ENCODE assay signal across 15 cellular contexts in the genomic region with DNA sequence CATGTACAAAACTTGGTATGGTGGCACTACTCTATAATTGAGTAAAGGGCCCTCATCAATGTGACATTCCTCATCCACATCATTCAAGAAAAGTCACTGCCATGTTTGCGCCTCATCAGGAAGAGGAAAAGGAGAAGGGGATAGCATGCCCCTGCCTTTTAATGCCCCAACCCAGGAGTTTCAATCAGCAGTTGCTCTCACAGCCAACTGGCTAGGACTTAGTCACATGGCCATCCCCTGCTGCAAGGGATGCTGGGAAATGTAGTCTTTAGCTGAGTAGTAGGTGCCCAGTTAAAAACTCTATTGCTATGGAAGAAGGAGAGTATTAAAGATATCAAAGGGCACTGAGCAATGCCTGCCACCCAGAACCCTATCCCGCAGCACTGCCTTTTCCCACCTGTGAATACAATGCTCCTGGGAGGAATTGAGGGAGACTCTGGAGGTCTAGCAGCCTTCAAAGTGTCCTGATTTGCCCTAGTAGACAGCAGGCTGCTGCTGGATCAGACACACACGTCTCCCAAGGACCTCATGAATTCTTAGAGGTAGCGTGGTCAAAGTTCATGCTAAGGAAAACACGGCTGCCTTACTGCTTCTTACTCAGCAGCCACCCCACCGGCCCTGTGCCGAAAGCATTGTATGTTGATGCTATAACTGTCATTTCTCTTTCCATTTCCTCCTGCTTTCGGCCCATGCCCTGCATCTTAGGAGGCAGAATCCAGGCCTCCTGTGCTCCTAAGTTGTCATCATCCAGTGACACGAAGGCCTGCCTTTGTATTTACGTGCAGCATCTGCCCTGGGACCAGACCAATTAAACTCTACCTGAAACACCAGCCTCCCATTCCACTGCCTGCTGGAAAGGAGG. TPM values are rescaled to one million over a fixed set of nuclear protein-coding genes. Genes with fewer than 3 reads are reported as not detected.
DNase-seq lines count a peak whose midpoint lies in the region; ATAC-seq and TF ChIP-seq lines count a peak whose summit lies in the region.
"Had no signal": no experiment of that assay in that cellular context is flagged by ENCODE, and none has a peak within 500 bp of the region (broad histone marks: within the 10 kb centered on the region; RNA-seq: fewer than 3 reads in every experiment).

No MANE protein-coding gene starts in this region.

- WGBS in SK-N-SH (ENCODE audit: low lambda C conversion rate): 67% methylated on average over 10 of the region's 10 CpGs

- no peaks in the 10 kb centered on the region for H3F3A ChIP-seq in SK-N-SH (replicated peaks; ENCODE audit: insufficient read depth)

- H3K27me3 ChIP-seq in HCT116 (ENCODE audit: insufficient read depth, low read length): no peaks in the 10 kb centered on the region
- H3K27me3 ChIP-seq in SK-N-SH (ENCODE audit: insufficient read depth): no peaks in the 10 kb centered on the region

- intact Hi-C loops in HCT116 (cut with micrococcal nuclease): no loop called here

- RAD21 ChIA-PET in HCT116 (lab: Charles Lee; ENCODE audit: low non-redundant PET in 1 of 2, low total read pairs in 2 of 2, uncharacterized antibody in 2 of 2, unreplicated experiment in 2 of 2): no interaction called here

- TF ChIP-seq POLR2A in HCT116 (IDR thresholded peaks at IDR 0.05; ENCODE audit: borderline replicate concordance, extremely low read depth, insufficient read depth, insufficient read length): no peak

- H4K20me1 ChIP-seq in HCT116 (ENCODE audit: insufficient read depth): no peaks in the 10 kb centered on the region
- H4K20me1 ChIP-seq in SK-N-SH (ENCODE audit: insufficient read depth): no peaks in the 10 kb centered on the region
- H4K20me1 ChIP-seq: BLaER1 had no signal

- POLR2A ChIA-PET in HCT116 (lab: Charles Lee): no interaction called here
- POLR2A ChIA-PET in SK-N-SH (lab: Yijun Ruan, JAX): no interaction called here

- no peaks in the 10 kb centered on the region for H3K9me2 ChIP-seq in HCT116 (ENCODE audit: insufficient read depth)
- H3K9me2 ChIP-seq in SK-N-SH: no peaks in the 10 kb centered on the region

- ATAC-seq in HCT116 (peak; percentile 88), GM19452 (IDR thresholded peaks at IDR 0.05; ENCODE audit: unreplicated experiment) (no peak)
- ATAC-seq: activated T-helper 17 cell treated with anti-CD3 and anti-CD28 coated beads, Interleukin-2, amount 50 U/mL, for 72 hours; foreskin keratinocyte had no signal

- no peak overlapping the region for H3K4me3 ChIP-seq in HCT116 (replicated peaks in 1 of 2; ENCODE audit: low read depth in 1 of 2, low read length in 2 of 2)
- H3K4me3 ChIP-seq in SK-N-SH (ENCODE audit: low read depth in 2 of 2, low read length in 1 of 2): no peak overlapping the region
- H3K4me3 ChIP-seq in fibroblast of mammary gland (ENCODE audit: control insufficient read depth, low read depth, low read length): no peak overlapping the region
- H3K4me3 ChIP-seq: BLaER1, left ventricle myocardium inferior had no signal

- BruUV-seq in HCT116 (replicated peaks; lab: Mats Ljungman, UMichigan): no TSS peak

- no peak overlapping the region for H3K27ac ChIP-seq in HCT116 (ENCODE audit: low read depth, low read length)
- H3K27ac ChIP-seq in SK-N-SH (ENCODE audit: low read depth in 2 of 2, low read length in 1 of 2): no peak overlapping the region
- H3K27ac ChIP-seq: BLaER1, foreskin keratinocyte, left ventricle myocardium inferior had no signal

- CTCF ChIA-PET in HCT116 (lab: Charles Lee): no interaction called here
- CTCF ChIA-PET in SK-N-SH (lab: Yijun Ruan, JAX): no interaction called here

- H2AFZ ChIP-seq in HCT116 (ENCODE audit: low read depth, low read length, poor library complexity, severe bottlenecking): no peak overlapping the region
- no peak overlapping the region for H2AFZ ChIP-seq in SK-N-SH (ENCODE audit: low read depth)

- DNase-seq in CD1c-positive myeloid dendritic cell (ENCODE audit: extremely low spot score) (peak; percentile 12), HCT116 (ENCODE audit: low read depth, low spot score) (no peak), SK-N-SH (no peak), fibroblast of mammary gland (ENCODE audit: low read depth) (peak; percentile 40), NCI-H2227 treated with DMSO at 0.1 percent for 48 hours (lab: John Stamatoyannopoulos, UW) (no peak)
- no peak for DNase-seq in effector CD8-positive, alpha-beta T cell (lab: John Stamatoyannopoulos, UW)
- DNase-seq: DND-41; left ventricle myocardium inferior; NCI-H1694; NCI-H510A treated with DMSO at 0.1 percent for 48 hours; stimulated activated CD4-positive, alpha-beta T cell treated with anti-CD3 and anti-CD28 coated beads, Interleukin-2, amount 100 ng/mL, for 48 hours had no signal

- H3K9me3 ChIP-seq in HCT116 (ENCODE audit: control insufficient read depth in 1 of 2, insufficient read depth in 1 of 2, low read depth in 1 of 2, low read length in 2 of 2): no peaks in the 10 kb centered on the region
- no peaks in the 10 kb centered on the region; the same call in 1 of the 2 replicates for H3K9me3 ChIP-seq in SK-N-SH

- H3K79me2 ChIP-seq in HCT116 (ENCODE audit: insufficient read depth, low read length) (no peaks in the 10 kb centered on the region), SK-N-SH (ENCODE audit: insufficient read depth) (no peaks in the 10 kb centered on the region)

- H3K4me2 ChIP-seq in HCT116 (ENCODE audit: low read length): no peak overlapping the region
- no peak overlapping the region for H3K4me2 ChIP-seq in SK-N-SH
- H3K4me2 ChIP-seq: BLaER1 had no signal

- H3K4me1 ChIP-seq in HCT116 (ENCODE audit: control insufficient read depth in 1 of 2, insufficient read depth in 2 of 2, low read length in 2 of 2) (peaks cover 0 to 12% of the 10 kb centered on the region in 2 experiments; a peak in 2 of 4 replicates), SK-N-SH (ENCODE audit: control insufficient read depth in 1 of 2, insufficient read depth in 2 of 2, low read depth in 1 of 2, low read length in 1 of 2) (peaks cover 0 to 13% of the 10 kb centered on the region in 2 experiments; a peak in 3 of 4 replicates)
- H3K4me1 ChIP-seq: BLaER1, foreskin keratinocyte had no signal

- H3K36me3 ChIP-seq in HCT116 (ENCODE audit: control insufficient read depth in 1 of 2, insufficient read depth in 2 of 2, low read length in 2 of 2) (no peaks in the 10 kb centered on the region), SK-N-SH (replicated peaks in 1 of 2; ENCODE audit: control insufficient read depth in 1 of 2, insufficient read depth in 2 of 2, low read length in 1 of 2) (no peaks in the 10 kb centered on the region)
- H3K36me3 ChIP-seq: BLaER1, left ventricle myocardium inferior had no signal

- no peak for TF ChIP-seq EP300 in SK-N-SH (IDR thresholded peaks at IDR 0.05; ENCODE audit: borderline replicate concordance in 1 of 2, low read depth in 1 of 2, low read length in 1 of 2)

- no peak for TF ChIP-seq CTCF in HCT116 (IDR thresholded peaks at IDR 0.05 in 2 of 3, conservative IDR thresholded peaks at IDR 0.05 in 1 of 3; ENCODE audit: borderline replicate concordance in 1 of 3, insufficient read depth in 1 of 3, low read depth in 2 of 3, low read length in 2 of 3)
- TF ChIP-seq CTCF in SK-N-SH (IDR thresholded peaks at IDR 0.05): no peak
- TF ChIP-seq CTCF in fibroblast of mammary gland (conservative IDR thresholded peaks at IDR 0.05; ENCODE audit: control insufficient read depth, insufficient read depth, low read depth, low read length): no peak

- TF ChIP-seq RAD21 in HCT116 (IDR thresholded peaks at IDR 0.05; ENCODE audit: low read depth) (no peak), SK-N-SH (IDR thresholded peaks at IDR 0.05; ENCODE audit: low read length) (no peak)

- no peak overlapping the region for H3K9ac ChIP-seq in HCT116 (ENCODE audit: low read length)
- no peak overlapping the region for H3K9ac ChIP-seq in SK-N-SH
- H3K9ac ChIP-seq: BLaER1 had no signal

TF ChIP-seq in HCT116, 20 proteins besides CTCF, POLR2A, EP300 and RAD21 (continues in another document):
- no peak for TF ChIP-seq FOSL1 (IDR thresholded peaks at IDR 0.05; ENCODE audit: low read depth)
- no peak for TF ChIP-seq SRF (IDR thresholded peaks at IDR 0.05; ENCODE audit: low read depth)
- no peak for TF ChIP-seq POLR2AphosphoS5 (IDR thresholded peaks at IDR 0.05; ENCODE audit: low read depth, low read length)
- no peak for TF ChIP-seq ZFX (IDR thresholded peaks at IDR 0.05)

TF ChIP-seq in SK-N-SH, 30 proteins besides CTCF, POLR2A, EP300 and RAD21:
- no peak for TF ChIP-seq IRF3 (IDR thresholded peaks at IDR 0.05; ENCODE audit: low read depth, low read length)
- peak; percentile 80; the same call in 1 of the 2 replicates for TF ChIP-seq USF1 (IDR thresholded peaks at IDR 0.05; ENCODE audit: borderline replicate concordance, low read depth)
TF ChIP-seq in SK-N-SH: peak in this region for 1.

RNA-seq across cellular contexts. Expression of gene CCND1, which starts 10.7 kb away (rescaled TPM):
- total RNA-seq in HCT116 (2021; ENCODE audit: unreplicated experiment): 601 TPM
- polyA plus RNA-seq in HCT116 (2012): 284 and 460 TPM in 2 replicates
- polyA plus RNA-seq in SK-N-SH (2012; rRNA removed): 242 and 285 TPM in 2 replicates
- polyA plus RNA-seq in SK-N-SH (2012; cell fraction: cytosol; rRNA removed): 196 and 213 TPM in 2 replicates
- polyA plus RNA-seq in SK-N-SH (2012; cell fraction: nucleus; rRNA removed): 319 and 430 TPM in 2 replicates

RNA-seq across cellular contexts. Expression of gene LTO1, which starts 44.9 kb away (rescaled TPM):
- 21.3 TPM for total RNA-seq in HCT116 (2021; ENCODE audit: unreplicated experiment)
- polyA plus RNA-seq in HCT116 (2012): 14.4 and 23.1 TPM in 2 replicates
- 30.8 and 33.1 TPM in 2 replicates for polyA plus RNA-seq in SK-N-SH (2012; rRNA removed)
- polyA plus RNA-seq in SK-N-SH (2012; cell fraction: cytosol; rRNA removed): 27.2 and 30.5 TPM in 2 replicates
- polyA plus RNA-seq in SK-N-SH (2012; cell fraction: nucleus; rRNA removed): 93.5 and 102 TPM in 2 replicates

Comparison
In these comparisons a context has a peak if more than half of its experiments do, and no peak if none do; other contexts are left out.
1. DNase-seq: peak in CD1c-positive myeloid dendritic cell (single experiment) and fibroblast of mammary gland (single experiment); none in HCT116 (single experiment), SK-N-SH (single experiment), NCI-H2227 treated with DMSO at 0.1 percent for 48 hours (single experiment) and effector CD8-positive, alpha-beta T cell (single experiment).